ENCODE assay signal across 27 cellular contexts in genomic region chr4:41111796-41112195, GRCh38.
"Had no signal": no experiment of that assay in that cellular context is flagged by ENCODE, and none has a peak within 500 bp of the region (broad histone marks: within the 10 kb centered on the region; RNA-seq: fewer than 3 reads in every experiment).

No MANE protein-coding gene starts in this region.

- ATAC-seq: activated CD4-positive, alpha-beta T cell treated with anti-CD3 and anti-CD28 coated beads for 36 hours; activated CD8-positive, alpha-beta memory T cell treated with anti-CD3 and anti-CD28 coated beads, Interleukin-2, amount 10 ng/mL, durations not matched to agents 7 days and 5 days; activated CD8-positive, alpha-beta T cell treated with anti-CD3 and anti-CD28 coated beads, Interleukin-2, amount 10 ng/mL, durations not matched to agents 7 days and 5 days; activated naive CD4-positive, alpha-beta T cell treated with anti-CD3 and anti-CD28 coated beads, Interleukin-2, amount 50 U/mL, for 72 hours; effector memory CD8-positive, alpha-beta T cell; foreskin keratinocyte; gastrocnemius medialis; heart left ventricle; T-helper 17 cell had no signal

- DNase-seq: activated CD4-positive, alpha-beta memory T cell treated with anti-CD3 and anti-CD28 coated beads for 36 hours; activated CD4-positive, alpha-beta T cell treated with anti-CD3 and anti-CD28 coated beads for 36 hours; activated CD4-positive, alpha-beta T cell treated with anti-CD3 and anti-CD28 coated beads, Interleukin-2, amount 10 ng/mL, durations not matched to agents 24 days and 14 days; activated CD4-positive, CD25-positive, alpha-beta regulatory T cell; activated CD4-positive, CD25-positive, alpha-beta regulatory T cell treated with anti-CD3 and anti-CD28 coated beads, Interleukin-2, amount 50 U/mL, for 72 hours; activated CD8-positive, alpha-beta memory T cell treated with anti-CD3 and anti-CD28 coated beads, Interleukin-2, amount 10 ng/mL, durations not matched to agents 7 days and 5 days; activated CD8-positive, alpha-beta memory T cell treated with anti-CD3 and anti-CD28 coated beads, Interleukin-2, amount 50 U/mL, for 4 hours; activated CD8-positive, alpha-beta T cell treated with anti-CD3 and anti-CD28 coated beads, Interleukin-2, amount 10 ng/mL, durations not matched to agents 7 days and 5 days; activated effector memory CD4-positive, alpha-beta T cell treated with anti-CD3 and anti-CD28 coated beads, Interleukin-2, amount 50 U/mL, for 16 hours; activated naive CD4-positive, alpha-beta T cell; activated naive CD4-positive, alpha-beta T cell treated with anti-CD3 and anti-CD28 coated beads, Interleukin-2, amount 10 ng/mL, durations not matched to agents 7 days and 5 days; activated naive CD8-positive, alpha-beta T cell treated with anti-CD3 and anti-CD28 coated beads, Interleukin-2, amount 10 ng/mL, durations not matched to agents 7 days and 5 days; activated T-cell treated with anti-CD3 and anti-CD28 coated beads, Interleukin-2, amount 50 U/mL, for 1 hour; activated T-cell treated with anti-CD3 and anti-CD28 coated beads, Interleukin-2, amount 50 U/mL, for 48 hours; central memory CD4-positive, alpha-beta T cell; cortex of kidney; dermis blood vessel endothelial cell; effector CD4-positive, alpha-beta T cell; effector memory CD8-positive, alpha-beta T cell; erythroblast; foreskin keratinocyte; gastrocnemius medialis; glutamatergic neuron; heart left ventricle; T-helper 17 cell; T1000 had no signal
